1 cellular context compared by ENCODE assay signal in the genomic region with DNA sequence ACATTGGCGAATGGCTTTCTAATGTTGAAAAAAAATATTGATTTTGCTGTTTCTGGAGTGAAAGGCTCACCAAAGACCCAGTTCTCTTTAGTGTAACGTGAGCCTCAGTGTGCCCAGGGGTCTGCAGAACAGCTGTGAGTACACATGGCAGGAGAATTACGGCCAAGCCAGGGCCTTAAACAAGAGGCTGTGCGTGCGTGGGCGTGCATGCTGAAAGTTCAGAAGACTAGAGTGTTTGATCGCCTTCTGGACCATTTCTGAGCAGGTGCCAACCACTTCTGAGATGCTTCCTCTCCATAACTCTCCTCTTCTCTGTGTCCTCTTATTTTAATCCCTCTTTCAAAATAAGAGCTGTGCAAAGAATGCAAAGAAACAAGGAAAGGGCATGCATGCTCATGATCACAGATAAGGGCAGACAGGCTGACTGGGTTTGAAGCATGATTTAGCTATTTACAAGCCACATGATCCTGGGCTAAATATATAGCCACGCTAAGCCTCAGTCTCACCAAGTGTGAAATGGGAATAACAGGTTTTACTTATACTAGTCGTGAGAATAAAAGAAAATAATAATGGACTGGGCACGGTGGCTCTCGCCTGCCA.
TF ChIP-seq lines count a peak whose summit lies in the region.

No MANE protein-coding gene starts in this region.

TF ChIP-seq in GM12878, 131 proteins besides CTCF, POLR2A, EP300 and RAD21 (continued from another document):
- no peak for TF ChIP-seq ATF2 (IDR thresholded peaks at IDR 0.05; ENCODE audit: low read length)
- TF ChIP-seq ZSCAN29 (IDR thresholded peaks at IDR 0.05) = no peak
- no peak for TF ChIP-seq PKNOX1 (IDR thresholded peaks at IDR 0.05)
